ENCODE assay signal across 9 cellular contexts in the genomic region with DNA sequence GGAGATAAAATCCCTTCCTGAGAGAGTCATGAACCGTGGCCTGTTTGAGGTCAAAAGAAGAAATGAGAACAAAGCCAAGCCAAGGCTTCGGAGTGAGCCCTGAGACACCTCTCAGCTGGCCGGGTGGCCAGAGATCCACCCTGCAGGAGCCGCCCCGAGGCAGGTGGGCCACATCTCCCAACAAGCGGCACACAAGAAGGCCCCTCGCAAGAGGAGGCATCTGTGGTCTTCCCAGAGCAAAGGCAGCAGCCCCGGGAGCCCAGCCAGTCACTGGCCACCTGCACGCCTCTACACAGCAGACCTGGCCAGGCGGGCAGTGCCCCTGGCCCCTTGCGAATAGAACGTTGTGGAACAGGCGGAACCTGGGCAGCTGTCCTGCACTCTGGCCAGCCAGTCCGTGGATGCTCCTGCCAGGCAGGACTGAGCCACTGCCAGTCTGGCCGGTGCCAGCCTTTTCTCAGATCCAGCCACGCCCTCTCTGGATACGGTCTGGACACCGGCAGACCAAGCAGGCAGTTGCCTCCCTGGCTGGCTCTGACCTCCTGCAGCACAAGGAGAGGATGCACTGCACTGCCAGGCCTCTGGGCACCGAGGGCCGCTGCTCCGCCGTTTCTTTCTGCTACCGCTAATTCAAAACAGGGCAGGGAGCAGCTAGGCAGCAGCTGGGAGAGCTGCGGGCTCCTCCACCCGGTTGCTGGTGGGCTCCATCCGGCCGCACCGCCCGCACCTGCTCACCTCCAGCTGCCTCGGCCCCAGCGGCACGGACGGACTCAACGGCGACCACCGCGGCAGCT. TPM values are rescaled to one million over a fixed set of nuclear protein-coding genes. Genes with fewer than 3 reads are reported as not detected.
A peak's percentile ranks its signal among the peaks of the same experiment; 100 is the strongest.
DNase-seq lines count a peak whose midpoint lies in the region; ATAC-seq, FAIRE-seq and TF ChIP-seq lines count a peak whose summit lies in the region.
"Had no signal": no experiment of that assay in that cellular context is flagged by ENCODE, and none has a peak within 500 bp of the region (broad histone marks: within the 10 kb centered on the region; RNA-seq: fewer than 3 reads in every experiment).

No MANE protein-coding gene starts in this region.

- ATAC-seq in activated CD4-positive, alpha-beta T cell treated with anti-CD3 and anti-CD28 coated beads for 36 hours: no peak
- ATAC-seq in memory B cell (ENCODE audit: low read depth): peak; percentile 41
- ATAC-seq in thoracic aorta (ENCODE audit: insufficient number of reproducible peaks, low FRiP score, low read depth): no peak

- peaks cover 3 to 10% of the 10 kb centered on the region in 2 donors for H3K4me1 ChIP-seq in thoracic aorta (ENCODE audit: control insufficient read depth in 1 of 2, low read depth in 2 of 2)

- TF ChIP-seq CTCF in choroid plexus epithelial cell (conservative IDR thresholded peaks at IDR 0.05; ENCODE audit: low read depth, low read length) (no peak), thoracic aorta (IDR thresholded peaks at IDR 0.05) (peak; percentile 9), D721Med (IDR thresholded peaks at IDR 0.05; ENCODE audit: insufficient read depth, missing control alignments) (no peak)

- no peaks in the 10 kb centered on the region for H3K36me3 Mint-ChIP-seq in activated CD4-positive, alpha-beta T cell treated with anti-CD3 and anti-CD28 coated beads, Interleukin-2, amount 10 ng/mL, durations not matched to agents 24 days and 14 days (ENCODE audit: low read depth)
- H3K36me3 Mint-ChIP-seq in activated CD4-positive, alpha-beta T cell treated with anti-CD3 and anti-CD28 coated beads for 36 hours (ENCODE audit: low read depth): no peaks in the 10 kb centered on the region
- H3K36me3 Mint-ChIP-seq in memory B cell: no peaks in the 10 kb centered on the region

- CTCF ChIA-PET in activated CD4-positive, alpha-beta T cell treated with anti-CD3 and anti-CD28 coated beads for 36 hours (lab: Charles Lee): interaction anchor here (0.8 to 0.9 kb wide), 2 partner anchors 10 to 85 kb away, joined by 3 read pairs; no protein-coding TSS in a partner anchor

- POLR2A ChIA-PET in activated CD4-positive, alpha-beta T cell treated with anti-CD3 and anti-CD28 coated beads for 36 hours (lab: Charles Lee): no interaction called here

- H3K27me3 ChIP-seq in thoracic aorta (replicated peaks; ENCODE audit: insufficient read depth): no peaks in the 10 kb centered on the region

- H3K27ac ChIP-seq in thoracic aorta: no peak overlapping the region

- peaks cover 3% of the 10 kb centered on the region for H3K4me1 Mint-ChIP-seq in activated CD4-positive, alpha-beta T cell treated with anti-CD3 and anti-CD28 coated beads, Interleukin-2, amount 10 ng/mL, durations not matched to agents 24 days and 14 days
- peaks cover 3% of the 10 kb centered on the region for H3K4me1 Mint-ChIP-seq in activated CD4-positive, alpha-beta T cell treated with anti-CD3 and anti-CD28 coated beads for 36 hours
- peaks cover 7% of the 10 kb centered on the region for H3K4me1 Mint-ChIP-seq in memory B cell

- H3K27ac Mint-ChIP-seq in activated CD4-positive, alpha-beta T cell treated with anti-CD3 and anti-CD28 coated beads, Interleukin-2, amount 10 ng/mL, durations not matched to agents 24 days and 14 days: no peak overlapping the region
- no peak overlapping the region for H3K27ac Mint-ChIP-seq in activated CD4-positive, alpha-beta T cell treated with anti-CD3 and anti-CD28 coated beads for 36 hours
- no peak overlapping the region for H3K27ac Mint-ChIP-seq in memory B cell

- intact Hi-C loops in activated CD4-positive, alpha-beta T cell treated with anti-CD3 and anti-CD28 coated beads, Interleukin-2, amount 10 ng/mL, durations not matched to agents 24 days and 14 days (cut with micrococcal nuclease): no loop called here
- intact Hi-C loops in activated CD4-positive, alpha-beta T cell treated with anti-CD3 and anti-CD28 coated beads for 36 hours (cut with DNase I, micrococcal nuclease): no loop called here

- peak overlapping the region; percentile 38 for H3K4me3 Mint-ChIP-seq in activated CD4-positive, alpha-beta T cell treated with anti-CD3 and anti-CD28 coated beads, Interleukin-2, amount 10 ng/mL, durations not matched to agents 24 days and 14 days
- H3K4me3 Mint-ChIP-seq in activated CD4-positive, alpha-beta T cell treated with anti-CD3 and anti-CD28 coated beads for 36 hours: no peak overlapping the region
- H3K4me3 Mint-ChIP-seq in memory B cell: peak overlapping the region; percentile 55

- peaks cover 57% of the 10 kb centered on the region for H3K27me3 Mint-ChIP-seq in activated CD4-positive, alpha-beta T cell treated with anti-CD3 and anti-CD28 coated beads, Interleukin-2, amount 10 ng/mL, durations not matched to agents 24 days and 14 days
- peaks cover 42% of the 10 kb centered on the region for H3K27me3 Mint-ChIP-seq in activated CD4-positive, alpha-beta T cell treated with anti-CD3 and anti-CD28 coated beads for 36 hours
- H3K27me3 Mint-ChIP-seq in memory B cell: peaks cover 17% of the 10 kb centered on the region

- H3K36me3 ChIP-seq in thoracic aorta: no peaks in the 10 kb centered on the region

- DNase-seq in activated CD4-positive, alpha-beta T cell treated with anti-CD3 and anti-CD28 coated beads, Interleukin-2, amount 10 ng/mL, durations not matched to agents 24 days and 14 days: no peak
- no peak for DNase-seq in activated CD4-positive, alpha-beta T cell treated with anti-CD3 and anti-CD28 coated beads for 36 hours
- DNase-seq in choroid plexus epithelial cell (ENCODE audit: low read depth) (peak; percentile 5), memory B cell (ENCODE audit: low spot score in 2 of 2) (no peak), thoracic aorta (ENCODE audit: low spot score) (no peak), HuH-7.5 (ENCODE audit: low spot score) (no peak), D721Med (ENCODE audit: insufficient read length, low spot score) (no peak)
- no peak for DNase-seq in stimulated activated CD4-positive, alpha-beta T cell treated with anti-CD3 and anti-CD28 coated beads, Interleukin-1b, Interleukin-23, amount 100 ng/mL, for 48 hours
- DNase-seq: effector CD4-positive, alpha-beta T cell had no signal

- H3K9me3 Mint-ChIP-seq in activated CD4-positive, alpha-beta T cell treated with anti-CD3 and anti-CD28 coated beads, Interleukin-2, amount 10 ng/mL, durations not matched to agents 24 days and 14 days: no peaks in the 10 kb centered on the region
- H3K9me3 Mint-ChIP-seq in activated CD4-positive, alpha-beta T cell treated with anti-CD3 and anti-CD28 coated beads for 36 hours (ENCODE audit: low read depth): no peaks in the 10 kb centered on the region
- H3K9me3 Mint-ChIP-seq in memory B cell: no peaks in the 10 kb centered on the region

- H3K4me3 ChIP-seq in choroid plexus epithelial cell (ENCODE audit: low read depth, low read length) (peak overlapping the region; percentile 40), thoracic aorta (peak overlapping the region; percentile 47)

- no peak for FAIRE-seq in D721Med (lab: Jason Lieb, UNC)

- no peaks in the 10 kb centered on the region for H3K9me3 ChIP-seq in thoracic aorta

RNA-seq across cellular contexts. Expression of a gene that starts 30.6 kb away (rescaled TPM):
- 40.8 and 42.2 TPM in 2 replicates for total RNA-seq in activated CD4-positive, alpha-beta T cell treated with anti-CD3 and anti-CD28 coated beads, Interleukin-2, amount 10 ng/mL, durations not matched to agents 24 days and 14 days
- total RNA-seq in activated CD4-positive, alpha-beta T cell treated with anti-CD3 and anti-CD28 coated beads for 36 hours: 10 to 100 TPM; 11.9 to 14.0 TPM
- 10 to 100 TPM; 70.5 to 79.5 TPM for total RNA-seq in thoracic aorta
